ENCODE assay signal across 11 cellular contexts in the genomic region with DNA sequence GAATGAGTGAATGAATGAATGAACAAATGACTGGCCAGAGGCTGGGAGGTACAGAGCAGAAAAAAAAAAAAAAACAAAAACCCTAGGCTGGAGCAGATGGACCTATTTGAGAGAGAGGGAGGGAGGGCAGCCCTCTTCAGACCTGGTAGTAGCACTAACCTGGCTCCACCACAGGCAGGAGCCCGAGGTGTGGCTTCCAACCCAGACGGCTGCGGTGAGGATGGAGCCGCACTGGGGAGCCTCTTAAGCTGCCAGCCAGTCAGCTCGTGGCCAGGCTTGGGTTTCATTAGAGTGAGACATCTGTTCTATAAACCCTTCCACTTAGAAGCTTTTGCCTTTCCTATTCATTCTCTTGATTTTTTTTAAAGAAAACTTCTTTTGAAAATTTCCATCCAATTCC. TPM values are rescaled to one million over a fixed set of nuclear protein-coding genes. Genes with fewer than 3 reads are reported as not detected.
DNase-seq lines count a peak whose midpoint lies in the region; ATAC-seq and TF ChIP-seq lines count a peak whose summit lies in the region.
"Had no signal": no experiment of that assay in that cellular context is flagged by ENCODE, and none has a peak within 500 bp of the region (broad histone marks: within the 10 kb centered on the region; RNA-seq: fewer than 3 reads in every experiment).

No MANE protein-coding gene starts in this region.

- no peak for ATAC-seq in Right ventricle myocardium inferior
- ATAC-seq in GM19351 (IDR thresholded peaks at IDR 0.05; ENCODE audit: unreplicated experiment): no peak

- no peak overlapping the region for H3K27ac ChIP-seq in cardiac muscle cell
- H3K27ac ChIP-seq in thyroid gland: no peak overlapping the region
- H3K27ac ChIP-seq: BLaER1 treated with 17β-estradiol and CSF1 and Interleukin-3, amounts not matched to agents 10 nM and 100 nM; PC-9 had no signal

- no peak overlapping the region for H3K4me3 ChIP-seq in cardiac muscle cell
- H3K4me3 ChIP-seq in thyroid gland (replicated peaks in 1 of 3): no peak overlapping the region
- H3K4me3 ChIP-seq: BLaER1 treated with 17β-estradiol and CSF1 and Interleukin-3, amounts not matched to agents 10 nM and 100 nM; PC-9 had no signal

- no peaks in the 10 kb centered on the region for H3K36me3 ChIP-seq in cardiac muscle cell
- H3K36me3 ChIP-seq in thyroid gland: no peaks in the 10 kb centered on the region

- TF ChIP-seq CTCF in cardiac muscle cell (IDR thresholded peaks at IDR 0.05; ENCODE audit: low read depth, low read length) (peak; percentile 3), thyroid gland (IDR thresholded peaks at IDR 0.05) (peak in 2 of 6 experiments; percentile 11 to 19)

- peaks cover 34% of the 10 kb centered on the region for H3K27me3 ChIP-seq in cardiac muscle cell
- no peaks in the 10 kb centered on the region for H3K27me3 ChIP-seq in thyroid gland

- H3K4me1 ChIP-seq in cardiac muscle cell (ENCODE audit: low read depth): no peaks in the 10 kb centered on the region
- peaks cover 0 to 5% of the 10 kb centered on the region in 2 donors for H3K4me1 ChIP-seq in thyroid gland

- TF ChIP-seq POLR2A in thyroid gland (IDR thresholded peaks at IDR 0.05): no peak

- WGBS in thyroid gland, 2 donors: 15 to 17% methylated on average over 5 of the region's 5 CpGs

- DNase-seq in cardiac muscle cell (ENCODE audit: low read depth in 1 of 2, low spot score in 1 of 2) (peak in 1 of 2 donors; percentile 35), Right ventricle myocardium inferior (ENCODE audit: missing footprints) (no peak), NCI-H446 (lab: John Stamatoyannopoulos, UW) (peak; percentile 48 to 74), cerebellum (ENCODE audit: low spot score) (peak; percentile 76), thyroid gland (peak; percentile 41 to 67), NCI-H2029 treated with DMSO at 0.1 percent for 48 hours (lab: John Stamatoyannopoulos, UW) (no peak)
- DNase-seq in stimulated activated CD4-positive, alpha-beta T cell treated with anti-CD3 and anti-CD28 coated beads, Interleukin-15, amount 100 ng/mL, for 24 hours: no peak
- DNase-seq: PC-9; stimulated activated CD4-positive, alpha-beta T cell treated with anti-CD3 and anti-CD28 coated beads, Interleukin-4, amount 100 ng/mL, for 24 hours had no signal

- intact Hi-C loops in Right ventricle myocardium inferior (cut with DNase I) (no loop called here), thyroid gland (cut with DNase I) (no loop called here)

- H3K9me3 ChIP-seq in cardiac muscle cell (ENCODE audit: low read depth) (no peaks in the 10 kb centered on the region), thyroid gland (no peaks in the 10 kb centered on the region)

RNA-seq across cellular contexts. Expression of gene LGR6, which starts 16.8 kb away (rescaled TPM):
- total RNA-seq in cardiac muscle cell (not detected in 2 replicates), Right ventricle myocardium inferior (4.1 TPM), cerebellum (2.9 TPM), thyroid gland (1 to 10 TPM; 2.8 to 7.0 (median 4.5) TPM)
- 0.16 TPM in 1 of 2 replicates, not detected in the other for polyA plus RNA-seq in cardiac muscle cell

RNA-seq across cellular contexts. Expression of gene PTPN7, which starts 50.0 kb away (rescaled TPM):
- total RNA-seq in cardiac muscle cell: not detected in 2 replicates
- polyA plus RNA-seq in cardiac muscle cell: 0.66 TPM in 1 of 2 replicates, not detected in the other
- total RNA-seq in Right ventricle myocardium inferior: 0.51 TPM
- 0.09 TPM for total RNA-seq in cerebellum
- total RNA-seq in thyroid gland: 1 to 10 TPM; 1.3 to 4.3 (median 2.1) TPM
- total RNA-seq: PC-9 had no signal

Comparison
In these comparisons a context has a peak if more than half of its experiments do, and no peak if none do; other contexts are left out.
1. DNase-seq: peak in NCI-H446 (2 of 2), cerebellum (single experiment) and thyroid gland (2 of 2); none in Right ventricle myocardium inferior (single experiment), NCI-H2029 treated with DMSO at 0.1 percent for 48 hours (single experiment) and stimulated activated CD4-positive, alpha-beta T cell treated with anti-CD3 and anti-CD28 coated beads, Interleukin-15, amount 100 ng/mL, for 24 hours (single experiment).